In genomic region chr3:133777807-133778568, GRCh38 we compare ENCODE assay signal across 28 cellular contexts. TPM values are rescaled to one million over a fixed set of nuclear protein-coding genes. Genes with fewer than 3 reads are reported as not detected.
"Had no signal": no experiment of that assay in that cellular context is flagged by ENCODE, and none has a peak within 500 bp of the region (broad histone marks: within the 10 kb centered on the region; RNA-seq: fewer than 3 reads in every experiment).

No MANE protein-coding gene starts in this region.

- H3K36me3 Mint-ChIP-seq: naive thymus-derived CD4-positive, alpha-beta T cell; stimulated activated effector memory CD8-positive, alpha-beta T cell treated with anti-CD3 and anti-CD28 coated beads, Interleukin-12 subunit alpha, Interleukin-12 subunit beta, amount 100 ng/mL, for 72 hours had no signal

- H3K27ac ChIP-seq: epithelial cell of prostate, left lung, ovary, psoas muscle, sigmoid colon, stomach, testis, tibial artery, upper lobe of left lung had no signal

- H3K4me1 ChIP-seq: left lung, psoas muscle, sigmoid colon, stomach, testis, tibial artery, upper lobe of left lung had no signal

- ATAC-seq: left cardiac atrium; left lung; naive thymus-derived CD4-positive, alpha-beta T cell; psoas muscle; right cardiac atrium; stimulated activated effector memory CD8-positive, alpha-beta T cell treated with anti-CD3 and anti-CD28 coated beads, Interleukin-12 subunit alpha, Interleukin-12 subunit beta, amount 100 ng/mL, for 72 hours had no signal

- H3K27ac Mint-ChIP-seq: naive thymus-derived CD4-positive, alpha-beta T cell; stimulated activated effector memory CD8-positive, alpha-beta T cell treated with anti-CD3 and anti-CD28 coated beads, Interleukin-12 subunit alpha, Interleukin-12 subunit beta, amount 100 ng/mL, for 72 hours had no signal

- H3K9me3 ChIP-seq: left lung, ovary, psoas muscle, sigmoid colon, stomach, testis, tibial artery, upper lobe of left lung had no signal

- H3K4me3 ChIP-seq: left lung, ovary, psoas muscle, sigmoid colon, stomach, testis, tibial artery, upper lobe of left lung had no signal

- H3K27me3 ChIP-seq: left lung, ovary, sigmoid colon, stomach, testis, tibial artery, upper lobe of left lung had no signal

- H3K4me3 Mint-ChIP-seq: naive thymus-derived CD4-positive, alpha-beta T cell; stimulated activated effector memory CD8-positive, alpha-beta T cell treated with anti-CD3 and anti-CD28 coated beads, Interleukin-12 subunit alpha, Interleukin-12 subunit beta, amount 100 ng/mL, for 72 hours had no signal

- DNase-seq: cerebellar nuclear complex; cortex of kidney; effector CD4-positive, alpha-beta T cell; head of caudate nucleus; left cardiac atrium; left lung; mammary epithelial cell; mesendoderm; midbrain; naive thymus-derived CD4-positive, alpha-beta T cell; occipital lobe; ovary; posterior cingulate gyrus; psoas muscle; right cardiac atrium; sigmoid colon; stimulated activated CD4-positive, alpha-beta T cell treated with anti-CD3 and anti-CD28 coated beads, Interleukin-2, amount 100 ng/mL, for 24 hours; stimulated activated CD4-positive, alpha-beta T cell treated with anti-CD3 and anti-CD28 coated beads, Interleukin-4, amount 100 ng/mL, for 24 hours; stimulated activated naive CD4-positive, alpha-beta T cell treated with Interleukin-2 at 50 U/mL for 16 hours; stomach; testis; tibial artery; upper lobe of left lung had no signal

- H3K9me3 Mint-ChIP-seq: stimulated activated effector memory CD8-positive, alpha-beta T cell treated with anti-CD3 and anti-CD28 coated beads, Interleukin-12 subunit alpha, Interleukin-12 subunit beta, amount 100 ng/mL, for 72 hours had no signal

- H3K36me3 ChIP-seq: left lung, ovary, sigmoid colon, stomach, tibial artery, upper lobe of left lung had no signal

- H3K4me1 Mint-ChIP-seq: naive thymus-derived CD4-positive, alpha-beta T cell; stimulated activated effector memory CD8-positive, alpha-beta T cell treated with anti-CD3 and anti-CD28 coated beads, Interleukin-12 subunit alpha, Interleukin-12 subunit beta, amount 100 ng/mL, for 72 hours had no signal

- FAIRE-seq: frontal cortex, urothelium cell line had no signal

RNA-seq across cellular contexts. Expression of gene TF, which starts 31.8 kb away (rescaled TPM):
- total RNA-seq: fibroblast of villous mesenchyme had no signal
- polyA plus RNA-seq: naive thymus-derived CD4-positive, alpha-beta T cell had no signal
